In the genomic region with DNA sequence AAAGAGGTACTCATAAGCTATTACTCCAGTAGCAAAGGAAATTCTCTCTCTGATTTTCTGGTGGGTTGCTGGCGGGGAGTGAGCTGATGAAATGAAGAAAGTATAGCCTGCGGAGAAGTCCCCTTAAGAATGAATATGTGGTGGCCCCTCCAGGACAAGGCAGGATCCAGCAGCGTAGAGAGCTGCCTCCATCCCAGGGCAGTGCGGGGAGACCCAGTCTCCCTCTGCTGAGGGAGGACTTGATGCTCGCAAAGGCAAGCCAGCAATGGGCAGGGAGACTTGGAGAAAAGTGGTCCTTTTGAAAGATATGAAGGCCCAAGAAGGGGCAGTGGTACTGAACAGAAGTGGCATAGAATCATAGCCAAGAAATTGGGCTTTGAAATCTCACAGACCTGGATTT, we compare ENCODE assay signal across 14 cellular contexts.
DNase-seq lines count a peak whose midpoint lies in the region; TF ChIP-seq lines count a peak whose summit lies in the region.
"Had no signal": no experiment of that assay in that cellular context is flagged by ENCODE, and none has a peak within 500 bp of the region (broad histone marks: within the 10 kb centered on the region; RNA-seq: fewer than 3 reads in every experiment).

No MANE protein-coding gene starts in this region.

- H3K9me2 ChIP-seq in Karpas-422 (replicated peaks; ENCODE audit: insufficient read depth, low read length), result no peaks in the 10 kb centered on the region

- H3K4me2 ChIP-seq in neural progenitor cell (no peak overlapping the region), Karpas-422 (ENCODE audit: low read depth, low read length, poor library complexity, severe bottlenecking) (no peak overlapping the region)

- TF ChIP-seq POLR2A in breast epithelium (IDR thresholded peaks at IDR 0.05) (no peak), vagina (IDR thresholded peaks at IDR 0.05) (no peak)

- no peak overlapping the region for H3K27ac Mint-ChIP-seq in neural progenitor cell
- H3K27ac Mint-ChIP-seq: activated B cell treated with CpG ODN at 0.5 μM for 24 hours; activated T-helper 2 cell treated with anti-CD3 and anti-CD28 coated beads, Interferon-gamma antibody, Interleukin-2, Interleukin-4, amounts not matched to agents 10 μg/mL and 5 μg/mL and 100 μg/mL, durations not matched to agents 14 hours and 24 hours and 36 hours; nephron progenitor cell; T-helper 17 cell had no signal

- H3K27me3 ChIP-seq in HUES48 (ENCODE audit: control insufficient read depth, insufficient read depth, low read length) (no peaks in the 10 kb centered on the region), breast epithelium (no peaks in the 10 kb centered on the region), muscle layer of duodenum (ENCODE audit: low read depth, low read length) (no peaks in the 10 kb centered on the region), vagina (no peaks in the 10 kb centered on the region), neural progenitor cell (no peaks in the 10 kb centered on the region), Karpas-422 (ENCODE audit: low read length) (no peaks in the 10 kb centered on the region)
- H3K27me3 ChIP-seq: right atrium auricular region had no signal

- no peaks in the 10 kb centered on the region for H3K9me3 Mint-ChIP-seq in neural progenitor cell
- H3K9me3 Mint-ChIP-seq: activated B cell treated with CpG ODN at 0.5 μM for 24 hours; activated T-helper 2 cell treated with anti-CD3 and anti-CD28 coated beads, Interferon-gamma antibody, Interleukin-2, Interleukin-4, amounts not matched to agents 10 μg/mL and 5 μg/mL and 100 μg/mL, durations not matched to agents 14 hours and 24 hours and 36 hours; nephron progenitor cell had no signal

- H3K79me2 ChIP-seq in neural progenitor cell (ENCODE audit: low read depth), result no peaks in the 10 kb centered on the region
- H3K79me2 ChIP-seq in Karpas-422 (ENCODE audit: low read length), result no peaks in the 10 kb centered on the region

- DNase-seq in breast epithelium (ENCODE audit: low spot score in 2 of 2), result no peak
- no peak for DNase-seq in vagina (ENCODE audit: extremely low spot score in 2 of 2)
- DNase-seq in neural progenitor cell (ENCODE audit: low spot score), result no peak
- DNase-seq in cardiac septum (ENCODE audit: low spot score), result no peak
- DNase-seq in Karpas-422, result no peak
- DNase-seq: activated B cell treated with CpG ODN at 0.5 μM for 24 hours, NCI-H1105, nephron progenitor cell, T-helper 17 cell had no signal

- H3K4me1 ChIP-seq in HUES48 (ENCODE audit: control insufficient read depth, insufficient read depth, low read length), result peaks cover 14% of the 10 kb centered on the region
- no peaks in the 10 kb centered on the region for H3K4me1 ChIP-seq in breast epithelium
- H3K4me1 ChIP-seq in muscle layer of duodenum (ENCODE audit: control insufficient read depth in 1 of 2, insufficient read depth in 2 of 2, low read length in 2 of 2), result peaks cover 0 to 3% of the 10 kb centered on the region in 2 donors
- peaks cover 6% of the 10 kb centered on the region for H3K4me1 ChIP-seq in vagina
- H3K4me1 ChIP-seq in neural progenitor cell, result no peaks in the 10 kb centered on the region
- no peaks in the 10 kb centered on the region for H3K4me1 ChIP-seq in Karpas-422 (ENCODE audit: low read length)

- H3K27ac ChIP-seq in HUES48 (ENCODE audit: low read depth, low read length) (peak overlapping the region; percentile 66), breast epithelium (peak overlapping the region; percentile 75 to 77), muscle layer of duodenum (ENCODE audit: low read length) (peak overlapping the region; percentile 64), vagina (peak overlapping the region; percentile 76), neural progenitor cell (no peak overlapping the region), Karpas-422 (ENCODE audit: low read length) (no peak overlapping the region)
- H3K27ac ChIP-seq: right atrium auricular region had no signal

- intact Hi-C loops in breast epithelium (cut with DNase I; ENCODE audit: low total_unique reads) (no loop called here), vagina (cut with DNase I) (no loop called here), cardiac septum (cut with DNase I) (no loop called here)

- H3K36me3 ChIP-seq in HUES48 (ENCODE audit: control insufficient read depth, insufficient read depth, low read length) (no peaks in the 10 kb centered on the region), breast epithelium (no peaks in the 10 kb centered on the region), muscle layer of duodenum (ENCODE audit: control insufficient read depth in 1 of 2, insufficient read depth in 2 of 2, low read length in 2 of 2) (no peaks in the 10 kb centered on the region), vagina (no peaks in the 10 kb centered on the region), neural progenitor cell (no peaks in the 10 kb centered on the region), Karpas-422 (ENCODE audit: insufficient read depth, low read length) (no peaks in the 10 kb centered on the region)
- H3K36me3 ChIP-seq: right atrium auricular region had no signal

- TF ChIP-seq CTCF in breast epithelium (IDR thresholded peaks at IDR 0.05), result no peak
- TF ChIP-seq CTCF in vagina (IDR thresholded peaks at IDR 0.05), result no peak
- no peak for TF ChIP-seq CTCF in neural progenitor cell (IDR thresholded peaks at IDR 0.05)

- H2AFZ ChIP-seq in neural progenitor cell (replicated peaks), result no peak overlapping the region
- no peak overlapping the region for H2AFZ ChIP-seq in Karpas-422 (ENCODE audit: low read length)

- H3K9me3 ChIP-seq in HUES48 (ENCODE audit: control insufficient read depth, insufficient read depth, low read length) (no peaks in the 10 kb centered on the region), breast epithelium (no peaks in the 10 kb centered on the region), muscle layer of duodenum (ENCODE audit: control insufficient read depth in 1 of 2, low read length in 2 of 2) (no peaks in the 10 kb centered on the region), vagina (no peaks in the 10 kb centered on the region), neural progenitor cell (ENCODE audit: low read depth) (no peaks in the 10 kb centered on the region), Karpas-422 (ENCODE audit: low read length) (no peaks in the 10 kb centered on the region)
- H3K9me3 ChIP-seq: right atrium auricular region had no signal

- H3F3A ChIP-seq in neural progenitor cell (ENCODE audit: low read depth), result no peaks in the 10 kb centered on the region

- H3K36me3 Mint-ChIP-seq in neural progenitor cell, result no peaks in the 10 kb centered on the region

- H3K4me1 Mint-ChIP-seq in neural progenitor cell, result peaks cover 10% of the 10 kb centered on the region
- H3K4me1 Mint-ChIP-seq: T-helper 17 cell had no signal

- H3K27me3 Mint-ChIP-seq in neural progenitor cell (ENCODE audit: insufficient read depth, low read depth), result peaks cover 3% of the 10 kb centered on the region
- H3K27me3 Mint-ChIP-seq: activated B cell treated with CpG ODN at 0.5 μM for 24 hours had no signal

- H3K4me3 ChIP-seq in HUES48 (ENCODE audit: low read depth, low read length), result no peak overlapping the region
- no peak overlapping the region for H3K4me3 ChIP-seq in breast epithelium
- no peak overlapping the region for H3K4me3 ChIP-seq in muscle layer of duodenum (ENCODE audit: low read depth in 1 of 2, low read length in 2 of 2)
- H3K4me3 ChIP-seq in vagina, result no peak overlapping the region
- no peak overlapping the region for H3K4me3 ChIP-seq in neural progenitor cell
- no peak overlapping the region for H3K4me3 ChIP-seq in Karpas-422 (ENCODE audit: low read length)
- H3K4me3 ChIP-seq: lung, right atrium auricular region had no signal

- no peak overlapping the region for H3K4me3 Mint-ChIP-seq in neural progenitor cell
- H3K4me3 Mint-ChIP-seq: activated B cell treated with CpG ODN at 0.5 μM for 24 hours, nephron progenitor cell, T-helper 17 cell had no signal

- H3K9ac ChIP-seq in HUES48 (ENCODE audit: low read depth, low read length) (no peak overlapping the region), neural progenitor cell (no peak overlapping the region), Karpas-422 (ENCODE audit: low read length) (no peak overlapping the region)

- no peaks in the 10 kb centered on the region for H4K20me1 ChIP-seq in neural progenitor cell (ENCODE audit: low read depth)
- H4K20me1 ChIP-seq in Karpas-422 (ENCODE audit: insufficient read depth, low read depth, low read length), result no peaks in the 10 kb centered on the region

Comparison
In these comparisons a context has a peak if more than half of its experiments do, and no peak if none do; other contexts are left out.
1. H3K27ac ChIP-seq: peak in HUES48 (single experiment), breast epithelium (2 of 2), muscle layer of duodenum (single experiment) and vagina (single experiment); none in neural progenitor cell (single experiment) and Karpas-422 (single experiment).